ENCODE assay signal across 15 cellular contexts in the genomic region with DNA sequence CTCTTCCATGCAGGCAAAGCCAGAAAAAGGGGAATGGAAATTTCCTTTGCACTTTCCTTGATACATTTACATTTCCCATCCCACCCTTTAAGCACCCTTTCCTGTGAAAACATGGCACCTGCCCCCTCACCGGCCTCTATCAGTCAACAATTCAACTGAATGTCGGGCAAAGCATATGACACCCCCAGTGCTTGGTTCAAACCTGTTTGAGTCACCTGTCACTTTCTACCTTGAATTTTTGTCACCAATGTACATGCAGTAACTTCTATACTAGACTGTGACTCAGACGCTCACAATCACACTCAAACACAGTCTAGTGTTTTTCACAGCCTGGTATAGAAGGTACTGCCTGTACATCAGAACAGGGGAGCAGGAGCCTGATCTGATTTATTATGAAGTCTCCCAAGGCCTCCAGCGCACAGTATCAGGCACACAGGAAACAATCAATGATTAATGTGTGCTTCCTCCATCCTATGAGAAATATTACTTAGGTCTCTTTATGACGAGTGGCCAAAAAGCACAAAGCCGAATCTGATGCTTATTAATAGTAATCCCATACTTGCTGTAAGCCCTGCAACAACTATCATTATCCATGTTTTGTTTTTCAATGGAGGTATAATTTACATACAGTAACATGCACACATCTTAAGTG. TPM values are rescaled to one million over a fixed set of nuclear protein-coding genes. Genes with fewer than 3 reads are reported as not detected.
DNase-seq lines count a peak whose midpoint lies in the region; ATAC-seq, FAIRE-seq and TF ChIP-seq lines count a peak whose summit lies in the region.
"Had no signal": no experiment of that assay in that cellular context is flagged by ENCODE, and none has a peak within 500 bp of the region (broad histone marks: within the 10 kb centered on the region; RNA-seq: fewer than 3 reads in every experiment).

No MANE protein-coding gene starts in this region.

- no peaks in the 10 kb centered on the region for H3K36me3 Mint-ChIP-seq in T-cell
- H3K36me3 Mint-ChIP-seq in stimulated activated effector memory CD8-positive, alpha-beta T cell treated with anti-CD3 and anti-CD28 coated beads, Interleukin-12 subunit alpha, Interleukin-12 subunit beta, amount 100 ng/mL, for 72 hours: no peaks in the 10 kb centered on the region

- in situ Hi-C loops in brain microvascular endothelial cell (cut with HindIII; ENCODE audit: low pct_ligation_motif_present, low sequenced_read_pairs): no loop called here

- peak overlapping the region; percentile 93 to 94 for H3K27ac Mint-ChIP-seq in T-cell
- peak overlapping the region; percentile 98 for H3K27ac Mint-ChIP-seq in stimulated activated effector memory CD8-positive, alpha-beta T cell treated with anti-CD3 and anti-CD28 coated beads, Interleukin-12 subunit alpha, Interleukin-12 subunit beta, amount 100 ng/mL, for 72 hours

- TF ChIP-seq CTCF in GM12865 (IDR thresholded peaks at IDR 0.05; ENCODE audit: insufficient read depth, low read depth, low read length, missing control alignments) (no peak), brain microvascular endothelial cell (IDR thresholded peaks at IDR 0.05; ENCODE audit: low read depth, low read length, missing control alignments) (no peak)

- no peak for FAIRE-seq in frontal cortex (lab: Jason Lieb, UNC)
- FAIRE-seq: keratinocyte had no signal

- H3K36me3 ChIP-seq in brain microvascular endothelial cell (replicated peaks): no peaks in the 10 kb centered on the region

- H3K4me3 ChIP-seq in GM12865 (ENCODE audit: low read depth, low read length) (peak overlapping the region; percentile 11), brain microvascular endothelial cell (ENCODE audit: low read depth, low read length) (no peak overlapping the region)
- H3K4me3 ChIP-seq: coronary artery had no signal

- peak overlapping the region; percentile 78 for H3K27ac ChIP-seq in brain microvascular endothelial cell
- H3K27ac ChIP-seq: coronary artery, KMS-11 had no signal

- H3K4me3 Mint-ChIP-seq in T-cell: peak overlapping the region; percentile 55 to 72 (median 67)
- H3K4me3 Mint-ChIP-seq in stimulated activated effector memory CD8-positive, alpha-beta T cell treated with anti-CD3 and anti-CD28 coated beads, Interleukin-12 subunit alpha, Interleukin-12 subunit beta, amount 100 ng/mL, for 72 hours: peak overlapping the region; percentile 76

- H3K27me3 ChIP-seq in brain microvascular endothelial cell (replicated peaks): no peaks in the 10 kb centered on the region

- CTCF ChIA-PET in T-cell (lab: Charles Lee): interaction anchor here (0.6 to 3.8 kb wide), 7 partner anchors 12 to 395 kb away, joined by 3 to 27 read pairs (median 11); no protein-coding TSS in a partner anchor

- POLR2A ChIA-PET in T-cell (lab: Charles Lee): interaction anchor here (0.6 to 4.3 kb wide), 4 partner anchors 12 to 123 kb away, joined by 3 to 21 read pairs (median 6); no protein-coding TSS in a partner anchor

- peak in 3 of 4 experiments; percentile 10 to 35 (median 12) for ATAC-seq in T-cell (replicated peaks in 1 of 4)
- ATAC-seq in stimulated activated effector memory CD8-positive, alpha-beta T cell treated with anti-CD3 and anti-CD28 coated beads, Interleukin-12 subunit alpha, Interleukin-12 subunit beta, amount 100 ng/mL, for 72 hours: peak; percentile 73
- ATAC-seq in HG03442 (IDR thresholded peaks at IDR 0.05; ENCODE audit: unreplicated experiment): no peak
- ATAC-seq: PC-3 had no signal

- peaks cover 76 to 89% (median 83%) of the 10 kb centered on the region in 3 donors for H3K4me1 Mint-ChIP-seq in T-cell
- H3K4me1 Mint-ChIP-seq in stimulated activated effector memory CD8-positive, alpha-beta T cell treated with anti-CD3 and anti-CD28 coated beads, Interleukin-12 subunit alpha, Interleukin-12 subunit beta, amount 100 ng/mL, for 72 hours: peaks cover 64% of the 10 kb centered on the region

- DNase-seq in GM12865 (ENCODE audit: low read depth) (peak; percentile 18), T-cell (peak in 1 of 34 experiments; percentile 39), brain microvascular endothelial cell (no peak), frontal cortex (ENCODE audit: low spot score in 2 of 2) (no peak), NAMALWA (ENCODE audit: low spot score) (no peak)
- peak in 1 of 2 donors; percentile 51 for DNase-seq in stimulated activated effector memory CD8-positive, alpha-beta T cell treated with anti-CD3 and anti-CD28 coated beads, Interleukin-12 subunit alpha, Interleukin-12 subunit beta, amount 100 ng/mL, for 72 hours (ENCODE audit: low spot score in 2 of 2)
- DNase-seq: activated gamma-delta T cell treated with Interleukin-2 at 50 U/mL for 16 hours, DMS 273 treated with DMSO at 0.1 percent for 48 hours, NCI-H2171, nucleus accumbens, PC-3 had no signal

- H3K27me3 Mint-ChIP-seq in T-cell: peaks cover 0 to 16% of the 10 kb centered on the region in 2 donors

- H3K9me3 Mint-ChIP-seq in T-cell: no peaks in the 10 kb centered on the region
- no peaks in the 10 kb centered on the region for H3K9me3 Mint-ChIP-seq in stimulated activated effector memory CD8-positive, alpha-beta T cell treated with anti-CD3 and anti-CD28 coated beads, Interleukin-12 subunit alpha, Interleukin-12 subunit beta, amount 100 ng/mL, for 72 hours

RNA-seq across cellular contexts. Expression of a gene that starts 49.2 kb away (rescaled TPM):
- total RNA-seq in T-cell (not detected), frontal cortex (0.41 TPM)
- total RNA-seq: PC-3 had no signal
